ENCODE assay signal across 12 cellular contexts in the genomic region with DNA sequence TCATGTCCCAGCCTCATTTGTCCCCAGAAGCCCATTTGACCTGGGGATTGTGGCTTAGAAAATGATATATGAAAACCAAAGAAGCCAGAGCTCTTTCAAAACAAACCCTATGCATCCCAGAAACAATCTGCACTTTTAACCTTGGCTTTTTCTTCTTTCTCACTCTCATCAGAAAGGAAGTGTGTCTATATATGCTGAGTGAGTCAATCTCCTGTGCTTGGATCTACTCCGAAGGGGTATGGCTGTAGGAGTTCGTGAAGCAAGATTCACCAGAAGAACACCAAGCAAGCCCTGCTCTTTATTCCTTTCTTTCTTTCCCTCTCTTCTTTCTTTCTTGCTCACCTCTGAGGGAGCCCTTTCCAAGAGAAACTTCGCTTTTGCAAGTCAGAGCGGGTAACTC. TPM values are rescaled to one million over a fixed set of nuclear protein-coding genes. Genes with fewer than 3 reads are reported as not detected.
DNase-seq lines count a peak whose midpoint lies in the region; ATAC-seq and TF ChIP-seq lines count a peak whose summit lies in the region.
"Had no signal": no experiment of that assay in that cellular context is flagged by ENCODE, and none has a peak within 500 bp of the region (broad histone marks: within the 10 kb centered on the region; RNA-seq: fewer than 3 reads in every experiment).

No MANE protein-coding gene starts in this region.

- H3K4me1 ChIP-seq in adipocyte (ENCODE audit: control insufficient read depth, insufficient read depth, low read length) (peaks cover 34% of the 10 kb centered on the region), left ventricle myocardium inferior (peaks cover 12% of the 10 kb centered on the region), prostate gland (replicated peaks) (no peaks in the 10 kb centered on the region)
- H3K4me1 ChIP-seq: BLaER1 had no signal

- no peak for ATAC-seq in GM18861 (IDR thresholded peaks at IDR 0.05; ENCODE audit: unreplicated experiment)

- intact Hi-C loops in left ventricle myocardium inferior (cut with micrococcal nuclease) (no loop called here), prostate gland (cut with DNase I) (no loop called here)

- peak overlapping the region; percentile 67 for H3K9ac ChIP-seq in adipocyte (ENCODE audit: low read length)
- H3K9ac ChIP-seq: BLaER1, KMS-11 had no signal

- H3K9me3 ChIP-seq in adipocyte (ENCODE audit: control insufficient read depth, low read length), result no peaks in the 10 kb centered on the region
- H3K9me3 ChIP-seq in left ventricle myocardium inferior (replicated peaks), result no peaks in the 10 kb centered on the region
- H3K9me3 ChIP-seq in prostate gland, result no peaks in the 10 kb centered on the region

- H3K27me3 ChIP-seq in adipocyte (replicated peaks; ENCODE audit: control insufficient read depth, insufficient read depth, low read length) (no peaks in the 10 kb centered on the region), left ventricle myocardium inferior (ENCODE audit: low read depth) (peaks cover 100% of the 10 kb centered on the region), prostate gland (replicated peaks; ENCODE audit: insufficient read depth) (no peaks in the 10 kb centered on the region)

- DNase-seq in EL, result peak; percentile 48
- peak; percentile 49 for DNase-seq in adipocyte (ENCODE audit: low read depth)
- no peak for DNase-seq in left ventricle myocardium inferior
- DNase-seq in prostate gland (ENCODE audit: low spot score), result no peak
- no peak for DNase-seq in activated T-cell treated with anti-CD3 and anti-CD28 coated beads, Interleukin-2, amount 50 U/mL, for 1 hour
- no peak for DNase-seq in T-helper 1 cell
- no peak for DNase-seq in NCI-H345 (lab: John Stamatoyannopoulos, UW)
- DNase-seq: activated T-cell treated with anti-CD3 and anti-CD28 coated beads for 4 hours, NCI-H2107 had no signal

- WGBS in prostate gland, result 27% methylated on average over 4 of the region's 4 CpGs

- TF ChIP-seq CTCF in left ventricle myocardium inferior (IDR thresholded peaks at IDR 0.05; ENCODE audit: borderline replicate concordance), result no peak
- TF ChIP-seq CTCF in prostate gland (IDR thresholded peaks at IDR 0.05), result no peak

- H3K27ac ChIP-seq in left ventricle myocardium inferior (replicated peaks), result peak overlapping the region; percentile 70
- H3K27ac ChIP-seq in prostate gland, result no peak overlapping the region
- H3K27ac ChIP-seq: BLaER1, KMS-11 had no signal

- TF ChIP-seq POLR2A in prostate gland (IDR thresholded peaks at IDR 0.05), result no peak

- H3K4me3 ChIP-seq in adipocyte (ENCODE audit: low read length) (peak overlapping the region; percentile 76), left ventricle myocardium inferior (peak overlapping the region; percentile 63), prostate gland (peak overlapping the region; percentile 18 to 23)
- H3K4me3 ChIP-seq: BLaER1 had no signal

- H3K36me3 ChIP-seq in adipocyte (ENCODE audit: control insufficient read depth, insufficient read depth, low read length, severe bottlenecking), result no peaks in the 10 kb centered on the region
- H3K36me3 ChIP-seq in left ventricle myocardium inferior, result no peaks in the 10 kb centered on the region
- no peaks in the 10 kb centered on the region for H3K36me3 ChIP-seq in prostate gland
- H3K36me3 ChIP-seq: BLaER1 had no signal

RNA-seq across cellular contexts. Expression of gene PAMR1, which starts 0.6 kb away (rescaled TPM):
- total RNA-seq in left ventricle myocardium inferior, result 12.9 TPM
- total RNA-seq in prostate gland, result 1 to 10 TPM; 2.5 to 6.5 TPM

Comparison
In these comparisons a context has a peak if more than half of its experiments do, and no peak if none do; other contexts are left out.
1. DNase-seq: peak in EL (single experiment) and adipocyte (single experiment); none in left ventricle myocardium inferior (single experiment), prostate gland (single experiment), activated T-cell treated with anti-CD3 and anti-CD28 coated beads, Interleukin-2, amount 50 U/mL, for 1 hour (single experiment), T-helper 1 cell (0 of 5) and NCI-H345 (single experiment).
2. H3K4me3 ChIP-seq: peak in every context shown above with its lines; median percentile 76 in adipocyte; 63 in left ventricle myocardium inferior; 20 in prostate gland.